Comparison of ENCODE assay signal across 27 cellular contexts in genomic region chr11:10401696-10402392, GRCh38. TPM values are rescaled to one million over a fixed set of nuclear protein-coding genes. Genes with fewer than 3 reads are reported as not detected.
A peak's percentile ranks its signal among the peaks of the same experiment; 100 is the strongest.
DNase-seq lines count a peak whose midpoint lies in the region; ATAC-seq and TF ChIP-seq lines count a peak whose summit lies in the region.
"Had no signal": no experiment of that assay in that cellular context is flagged by ENCODE, and none has a peak within 500 bp of the region (broad histone marks: within the 10 kb centered on the region; RNA-seq: fewer than 3 reads in every experiment).

No MANE protein-coding gene starts in this region.

- H3K27me3 Mint-ChIP-seq in GM23338 (ENCODE audit: insufficient read depth, low read depth, poor library complexity), result peaks cover 1% of the 10 kb centered on the region

- H3K4me3 ChIP-seq in GM23338, result no peak overlapping the region
- H3K4me3 ChIP-seq in muscle layer of colon (ENCODE audit: low read depth in 1 of 2, low read length in 2 of 2), result no peak overlapping the region
- H3K4me3 ChIP-seq: cardiac muscle cell, ovary, uterus had no signal

- H3F3A ChIP-seq in GM23338 (replicated peaks; ENCODE audit: low read depth), result no peaks in the 10 kb centered on the region

- H3K27ac Mint-ChIP-seq in GM23338, result no peak overlapping the region
- H3K27ac Mint-ChIP-seq: stimulated activated memory B cell treated with anti-CD40 and anti-IgM and Interleukin-4, amounts not matched to agents 10 μg/mL and 1 μg/mL and 100 μg/mL, for 72 hours had no signal

- no peaks in the 10 kb centered on the region for H3K36me3 Mint-ChIP-seq in GM23338 (ENCODE audit: low read depth)
- H3K36me3 Mint-ChIP-seq: activated naive CD4-positive, alpha-beta T cell treated with anti-CD3 and anti-CD28 coated beads, Interleukin-2, amount 50 U/mL, for 72 hours; CD4-positive, alpha-beta memory T cell; natural killer cell; stimulated activated memory B cell treated with anti-CD40 and anti-IgM and Interleukin-4, amounts not matched to agents 10 μg/mL and 1 μg/mL and 100 μg/mL, for 72 hours had no signal

- ATAC-seq in GM23338, result no peak
- no peak for ATAC-seq in activated CD4-positive, CD25-positive, alpha-beta regulatory T cell treated with anti-CD3 and anti-CD28 coated beads, Interleukin-2, amount 50 U/mL, for 24 hours
- ATAC-seq in GM19023 (IDR thresholded peaks at IDR 0.05; ENCODE audit: unreplicated experiment), result no peak
- ATAC-seq: activated naive CD4-positive, alpha-beta T cell treated with anti-CD3 and anti-CD28 coated beads, Interleukin-2, amount 50 U/mL, for 72 hours; natural killer cell; stimulated activated memory B cell treated with anti-CD40 and anti-IgM and Interleukin-4, amounts not matched to agents 10 μg/mL and 1 μg/mL and 100 μg/mL, for 72 hours had no signal

- H2AFZ ChIP-seq in GM23338, result peak overlapping the region; percentile 63; the same call in 1 of the 2 replicates

- no peaks in the 10 kb centered on the region for H3K9me3 Mint-ChIP-seq in GM23338
- H3K9me3 Mint-ChIP-seq: activated naive CD4-positive, alpha-beta T cell treated with anti-CD3 and anti-CD28 coated beads, Interleukin-2, amount 50 U/mL, for 72 hours; CD4-positive, alpha-beta memory T cell; natural killer cell; stimulated activated memory B cell treated with anti-CD40 and anti-IgM and Interleukin-4, amounts not matched to agents 10 μg/mL and 1 μg/mL and 100 μg/mL, for 72 hours had no signal

- no peaks in the 10 kb centered on the region for H3K27me3 ChIP-seq in GM23338 (ENCODE audit: insufficient read depth)
- H3K27me3 ChIP-seq in muscle layer of colon (ENCODE audit: control insufficient read depth in 1 of 2, insufficient read depth in 2 of 2, low read length in 2 of 2), result no peaks in the 10 kb centered on the region
- H3K27me3 ChIP-seq: cardiac muscle cell, ovary, uterus had no signal

- no peak for TF ChIP-seq CTCF in GM23338 (conservative IDR thresholded peaks at IDR 0.05; ENCODE audit: low read depth in 2 of 2)

- H3K36me3 ChIP-seq in GM23338 (ENCODE audit: insufficient read depth) (no peaks in the 10 kb centered on the region), muscle layer of colon (ENCODE audit: insufficient read depth, low read length) (no peaks in the 10 kb centered on the region)
- H3K36me3 ChIP-seq: cardiac muscle cell, ovary, uterus, WERI-Rb-1 had no signal

- no peaks in the 10 kb centered on the region; the same call in 1 of the 2 replicates for H3K9me2 ChIP-seq in GM23338 (ENCODE audit: insufficient read depth)

- H3K79me2 ChIP-seq in GM23338 (replicated peaks; ENCODE audit: insufficient read depth), result no peaks in the 10 kb centered on the region

- H3K27ac ChIP-seq in GM23338 (ENCODE audit: low read depth), result no peak overlapping the region
- peak overlapping the region; percentile 22 for H3K27ac ChIP-seq in caudate nucleus (ENCODE audit: low read depth, low read length)
- H3K27ac ChIP-seq in muscle layer of colon (ENCODE audit: low read depth, low read length), result peak overlapping the region; percentile 23
- H3K27ac ChIP-seq: 22Rv1, cardiac muscle cell, ovary, uterus, WERI-Rb-1 had no signal

- no peak overlapping the region for H3K4me2 ChIP-seq in GM23338

- no peak overlapping the region; the same call in 2 of the 3 replicates for H3K4me3 Mint-ChIP-seq in GM23338
- H3K4me3 Mint-ChIP-seq: CD4-positive, alpha-beta memory T cell; natural killer cell; stimulated activated memory B cell treated with anti-CD40 and anti-IgM and Interleukin-4, amounts not matched to agents 10 μg/mL and 1 μg/mL and 100 μg/mL, for 72 hours had no signal

- H3K4me1 ChIP-seq in GM23338 (ENCODE audit: insufficient read depth), result peaks cover 4% of the 10 kb centered on the region; the same call in 1 of the 2 replicates
- peaks cover 3% of the 10 kb centered on the region for H3K4me1 ChIP-seq in muscle layer of colon (ENCODE audit: insufficient read depth, low read length)
- H3K4me1 ChIP-seq: uterus had no signal

- DNase-seq in DMS79 treated with DMSO at 0.1 percent for 48 hours (lab: John Stamatoyannopoulos, UW) (peak; percentile 14), DMS79 (lab: John Stamatoyannopoulos, UW) (no peak), GM23338 (ENCODE audit: low spot score) (no peak), caudate nucleus (lab: John Stamatoyannopoulos, UW) (no peak)
- DNase-seq in stimulated activated CD4-positive, alpha-beta T cell treated with anti-CD3 and anti-CD28 coated beads, Interleukin-2, amount 100 ng/mL, for 24 hours, result no peak
- DNase-seq: activated CD8-positive, alpha-beta memory T cell treated with anti-CD3 and anti-CD28 coated beads, Interleukin-2, amount 50 U/mL, for 48 hours; aorta; CD4-positive, alpha-beta memory T cell; DMS 273 treated with DMSO at 0.1 percent for 48 hours; natural killer cell; NCI-H1105; NCI-H1930; NCI-H526; ovary; retina; SHP77; stimulated activated CD4-positive, alpha-beta T cell treated with anti-CD3 and anti-CD28 coated beads, Interleukin-4, amount 100 ng/mL, for 1 hour; T-helper 9 cell; uterus; WERI-Rb-1 had no signal

- H3K4me1 Mint-ChIP-seq in GM23338, result peaks cover 8% of the 10 kb centered on the region

- no peaks in the 10 kb centered on the region for H3K9me3 ChIP-seq in muscle layer of colon (ENCODE audit: low read length)
- H3K9me3 ChIP-seq: ovary, uterus had no signal

- no peaks in the 10 kb centered on the region for H4K20me1 ChIP-seq in GM23338 (replicated peaks; ENCODE audit: insufficient read depth)

- H3K9ac ChIP-seq in muscle layer of colon (ENCODE audit: low read length), result no peak overlapping the region

TF ChIP-seq in GM23338, 12 proteins besides CTCF, POLR2A, EP300 and RAD21 (continues in another document):
- no peak for TF ChIP-seq EZH2 (IDR thresholded peaks at IDR 0.05; ENCODE audit: low read depth, unreplicated experiment)
- TF ChIP-seq NANOG (IDR thresholded peaks at IDR 0.05; ENCODE audit: borderline replicate concordance), result no peak
- TF ChIP-seq POLR2AphosphoS5 (IDR thresholded peaks at IDR 0.05; ENCODE audit: low read depth), result no peak
- TF ChIP-seq, protein P1, sequence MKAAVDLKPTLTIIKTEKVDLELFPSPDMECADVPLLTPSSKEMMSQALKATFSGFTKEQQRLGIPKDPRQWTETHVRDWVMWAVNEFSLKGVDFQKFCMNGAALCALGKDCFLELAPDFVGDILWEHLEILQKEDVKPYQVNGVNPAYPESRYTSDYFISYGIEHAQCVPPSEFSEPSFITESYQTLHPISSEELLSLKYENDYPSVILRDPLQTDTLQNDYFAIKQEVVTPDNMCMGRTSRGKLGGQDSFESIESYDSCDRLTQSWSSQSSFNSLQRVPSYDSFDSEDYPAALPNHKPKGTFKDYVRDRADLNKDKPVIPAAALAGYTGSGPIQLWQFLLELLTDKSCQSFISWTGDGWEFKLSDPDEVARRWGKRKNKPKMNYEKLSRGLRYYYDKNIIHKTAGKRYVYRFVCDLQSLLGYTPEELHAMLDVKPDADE (IDR thresholded peaks at IDR 0.05), result no peak

RNA-seq across cellular contexts. Expression of gene AMPD3, which starts 53.2 kb away (rescaled TPM):
- total RNA-seq in GM23338 (2014; rRNA removed; shearing (Covaris generic)), result 1.8 and 2.1 TPM in 2 replicates
- 1.6 and 1.7 TPM in 2 replicates for polyA plus RNA-seq in GM23338 (2016; fragmentation: Nextera tagmentation; extraction: Ambion mirVana)
